ENCODE assay signal across 15 cellular contexts in genomic region chr17:8314797-8315739, GRCh38. TPM values are rescaled to one million over a fixed set of nuclear protein-coding genes. Genes with fewer than 3 reads are reported as not detected.
DNase-seq lines count a peak whose midpoint lies in the region; ATAC-seq and TF ChIP-seq lines count a peak whose summit lies in the region.
"Had no signal": no experiment of that assay in that cellular context is flagged by ENCODE, and none has a peak within 500 bp of the region (broad histone marks: within the 10 kb centered on the region; RNA-seq: fewer than 3 reads in every experiment).

No MANE protein-coding gene starts in this region.

- no peaks in the 10 kb centered on the region for H3K9me3 Mint-ChIP-seq in osteocyte (ENCODE audit: unreplicated experiment)
- no peaks in the 10 kb centered on the region for H3K9me3 Mint-ChIP-seq in natural killer cell treated with Interleukin-12 subunit alpha and Interleukin-12 subunit beta and Interleukin-15 and Interleukin-18, amount 100 ng/mL, for 72 hours
- H3K9me3 Mint-ChIP-seq: activated CD8-positive, alpha-beta T cell treated with anti-CD3 and anti-CD28 coated beads for 36 hours; activated T-helper 2 cell treated with anti-CD3 and anti-CD28 coated beads, Interferon-gamma antibody, Interleukin-2, Interleukin-4, amounts not matched to agents 10 μg/mL and 5 μg/mL and 100 μg/mL, durations not matched to agents 14 hours and 24 hours and 36 hours had no signal

- H3K27ac ChIP-seq in breast epithelium, result no peak overlapping the region
- H3K27ac ChIP-seq: BLaER1, psoas muscle, transverse colon had no signal

- TF ChIP-seq CTCF in breast epithelium (IDR thresholded peaks at IDR 0.05) (no peak), osteocyte (IDR thresholded peaks at IDR 0.05) (no peak)

- H3K4me3 ChIP-seq in H7 (ENCODE audit: insufficient read depth, low read depth, low read length) (peak overlapping the region; percentile 66), breast epithelium (peak overlapping the region in 2 of 3 donors; percentile 35 to 50), HAP-1 (no peak overlapping the region)
- H3K4me3 ChIP-seq: BLaER1, psoas muscle, transverse colon had no signal

- in situ Hi-C loops in HAP-1 (cut with MboI; ENCODE audit: low sequenced_read_pairs), result no loop called here

- H3K4me1 ChIP-seq in breast epithelium (peaks cover 0 to 4% of the 10 kb centered on the region in 2 donors), HAP-1 (no peaks in the 10 kb centered on the region)
- H3K4me1 ChIP-seq: psoas muscle had no signal

- no peak for ATAC-seq in natural killer cell treated with Interleukin-12 subunit alpha and Interleukin-12 subunit beta and Interleukin-15 and Interleukin-18, amount 100 ng/mL, for 72 hours
- ATAC-seq in HG02588 (IDR thresholded peaks at IDR 0.05; ENCODE audit: unreplicated experiment), result no peak
- ATAC-seq: activated CD8-positive, alpha-beta T cell treated with anti-CD3 and anti-CD28 coated beads for 36 hours had no signal

- no peak overlapping the region for H3K27ac Mint-ChIP-seq in osteocyte (ENCODE audit: unreplicated experiment)
- H3K27ac Mint-ChIP-seq in natural killer cell treated with Interleukin-12 subunit alpha and Interleukin-12 subunit beta and Interleukin-15 and Interleukin-18, amount 100 ng/mL, for 72 hours, result no peak overlapping the region
- H3K27ac Mint-ChIP-seq: activated CD8-positive, alpha-beta T cell treated with anti-CD3 and anti-CD28 coated beads for 36 hours; activated T-helper 2 cell treated with anti-CD3 and anti-CD28 coated beads, Interferon-gamma antibody, Interleukin-2, Interleukin-4, amounts not matched to agents 10 μg/mL and 5 μg/mL and 100 μg/mL, durations not matched to agents 14 hours and 24 hours and 36 hours had no signal

- no peaks in the 10 kb centered on the region for H3K36me3 ChIP-seq in H7 (replicated peaks; ENCODE audit: control insufficient read depth, insufficient read depth, low read length)
- no peaks in the 10 kb centered on the region for H3K36me3 ChIP-seq in breast epithelium
- H3K36me3 ChIP-seq in HAP-1 (replicated peaks), result no peaks in the 10 kb centered on the region
- H3K36me3 ChIP-seq: BLaER1, transverse colon had no signal

- no peaks in the 10 kb centered on the region for H3K36me3 Mint-ChIP-seq in osteocyte (ENCODE audit: unreplicated experiment)
- no peaks in the 10 kb centered on the region for H3K36me3 Mint-ChIP-seq in natural killer cell treated with Interleukin-12 subunit alpha and Interleukin-12 subunit beta and Interleukin-15 and Interleukin-18, amount 100 ng/mL, for 72 hours

- intact Hi-C loops in breast epithelium (cut with DNase I; ENCODE audit: low total_unique reads), result no loop called here

- no peaks in the 10 kb centered on the region for H3K9me3 ChIP-seq in breast epithelium
- H3K9me3 ChIP-seq in HAP-1, result no peaks in the 10 kb centered on the region
- H3K9me3 ChIP-seq: BLaER1, psoas muscle, transverse colon had no signal

- DNase-seq in H7 (peak; percentile 82), breast epithelium (ENCODE audit: low spot score in 2 of 2) (no peak), iPS-NIHi11 (ENCODE audit: low spot score) (peak; percentile 62), osteocyte (ENCODE audit: extremely low spot score, unreplicated experiment) (no peak), HAP-1 (ENCODE audit: low spot score in 2 of 2) (no peak)
- no peak for DNase-seq in natural killer cell treated with Interleukin-12 subunit alpha and Interleukin-12 subunit beta and Interleukin-15 and Interleukin-18, amount 100 ng/mL, for 72 hours (ENCODE audit: low spot score)
- DNase-seq in activated naive CD4-positive, alpha-beta T cell treated with anti-CD3 and anti-CD28 coated beads, Interleukin-2, amount 50 U/mL, for 16 hours, result no peak
- DNase-seq: activated CD8-positive, alpha-beta T cell treated with anti-CD3 and anti-CD28 coated beads for 36 hours; midbrain; psoas muscle; SIG-M5; transverse colon had no signal

- TF ChIP-seq POLR2A in breast epithelium (IDR thresholded peaks at IDR 0.05), result no peak

- H3K27me3 Mint-ChIP-seq in osteocyte (ENCODE audit: unreplicated experiment), result peaks cover 48% of the 10 kb centered on the region
- peaks cover 8% of the 10 kb centered on the region in 2 donors for H3K27me3 Mint-ChIP-seq in natural killer cell treated with Interleukin-12 subunit alpha and Interleukin-12 subunit beta and Interleukin-15 and Interleukin-18, amount 100 ng/mL, for 72 hours

- peak overlapping the region; percentile 22 for H3K4me3 Mint-ChIP-seq in osteocyte (ENCODE audit: unreplicated experiment)
- no peak overlapping the region for H3K4me3 Mint-ChIP-seq in natural killer cell treated with Interleukin-12 subunit alpha and Interleukin-12 subunit beta and Interleukin-15 and Interleukin-18, amount 100 ng/mL, for 72 hours
- H3K4me3 Mint-ChIP-seq: activated CD8-positive, alpha-beta T cell treated with anti-CD3 and anti-CD28 coated beads for 36 hours had no signal

- H3K27me3 ChIP-seq in H7 (ENCODE audit: control insufficient read depth, insufficient read depth, low read length) (peaks cover 27% of the 10 kb centered on the region), breast epithelium (peaks cover 0 to 38% of the 10 kb centered on the region in 2 donors), HAP-1 (ENCODE audit: low read depth) (0 out of 2 replicates have a peak, but pooled peaks cover 4% of the 10 kb centered on the region)

- H3K4me1 Mint-ChIP-seq in osteocyte (ENCODE audit: unreplicated experiment), result peaks cover 7% of the 10 kb centered on the region
- H3K4me1 Mint-ChIP-seq in natural killer cell treated with Interleukin-12 subunit alpha and Interleukin-12 subunit beta and Interleukin-15 and Interleukin-18, amount 100 ng/mL, for 72 hours (ENCODE audit: low read depth in 2 of 2), result no peaks in the 10 kb centered on the region

RNA-seq across cellular contexts. Expression of gene ARHGEF15, which starts 5.0 kb away (rescaled TPM):
- total RNA-seq in H7 (2014; rRNA removed; shearing (Covaris generic)), result 1.00 and 1.6 TPM in 2 replicates
- total RNA-seq in breast epithelium (10 to 100 TPM in 2 of 3 donors, 1 to 10 TPM in 1; 2.9 to 75.4 (median 11.5) TPM), osteocyte (not detected in 2 replicates)
- total RNA-seq in natural killer cell treated with Interleukin-12 subunit alpha and Interleukin-12 subunit beta and Interleukin-15 and Interleukin-18, amount 100 ng/mL, for 72 hours, result not detected
- total RNA-seq: activated CD8-positive, alpha-beta T cell treated with anti-CD3 and anti-CD28 coated beads for 36 hours; activated T-helper 2 cell treated with anti-CD3 and anti-CD28 coated beads, Interferon-gamma antibody, Interleukin-2, Interleukin-4, amounts not matched to agents 10 μg/mL and 5 μg/mL and 100 μg/mL, durations not matched to agents 14 hours and 24 hours and 36 hours had no signal

RNA-seq across cellular contexts. Expression of gene SLC25A35, which starts 19.9 kb away (rescaled TPM):
- 2.3 and 5.6 TPM in 2 replicates for total RNA-seq in H7 (2014; rRNA removed; shearing (Covaris generic))
- total RNA-seq in breast epithelium (1 to 10 TPM in 2 of 3 donors, under 1 TPM in 1; 0.96 to 4.7 (median 3.3) TPM), osteocyte (5.6 and 6.4 TPM in 2 replicates)
- total RNA-seq in natural killer cell treated with Interleukin-12 subunit alpha and Interleukin-12 subunit beta and Interleukin-15 and Interleukin-18, amount 100 ng/mL, for 72 hours, result 1 to 10 TPM; 4.4 to 5.2 TPM

RNA-seq across cellular contexts. Expression of gene ODF4, which starts 24.6 kb away (rescaled TPM):
- total RNA-seq in H7 (2014; rRNA removed; shearing (Covaris generic)), result not detected in 2 replicates
- total RNA-seq in breast epithelium (not detected), osteocyte (not detected in 2 replicates)
- total RNA-seq in natural killer cell treated with Interleukin-12 subunit alpha and Interleukin-12 subunit beta and Interleukin-15 and Interleukin-18, amount 100 ng/mL, for 72 hours, result not detected
- total RNA-seq: activated CD8-positive, alpha-beta T cell treated with anti-CD3 and anti-CD28 coated beads for 36 hours; activated T-helper 2 cell treated with anti-CD3 and anti-CD28 coated beads, Interferon-gamma antibody, Interleukin-2, Interleukin-4, amounts not matched to agents 10 μg/mL and 5 μg/mL and 100 μg/mL, durations not matched to agents 14 hours and 24 hours and 36 hours; psoas muscle; transverse colon had no signal

RNA-seq across cellular contexts. Expression of gene RANGRF, which starts 26.6 kb away (rescaled TPM):
- 12.7 TPM in 2 replicates for total RNA-seq in H7 (2014; rRNA removed; shearing (Covaris generic))
- total RNA-seq in breast epithelium (10 to 100 TPM; 22.1 to 25.2 (median 23.1) TPM), osteocyte (29.3 and 29.8 TPM in 2 replicates)
- total RNA-seq in natural killer cell treated with Interleukin-12 subunit alpha and Interleukin-12 subunit beta and Interleukin-15 and Interleukin-18, amount 100 ng/mL, for 72 hours, result 10 to 100 TPM; 46.9 to 62.8 TPM

Comparison
In these comparisons a context has a peak if more than half of its experiments do, and no peak if none do; other contexts are left out.
1. DNase-seq: peak in H7 (single experiment) and iPS-NIHi11 (single experiment); none in breast epithelium (0 of 2), osteocyte (single experiment), natural killer cell treated with Interleukin-12 subunit alpha and Interleukin-12 subunit beta and Interleukin-15 and Interleukin-18, amount 100 ng/mL, for 72 hours (single experiment), activated naive CD4-positive, alpha-beta T cell treated with anti-CD3 and anti-CD28 coated beads, Interleukin-2, amount 50 U/mL, for 16 hours (single experiment) and HAP-1 (0 of 2).